Comparison of ENCODE assay signal across 1 cellular context in the genomic region with DNA sequence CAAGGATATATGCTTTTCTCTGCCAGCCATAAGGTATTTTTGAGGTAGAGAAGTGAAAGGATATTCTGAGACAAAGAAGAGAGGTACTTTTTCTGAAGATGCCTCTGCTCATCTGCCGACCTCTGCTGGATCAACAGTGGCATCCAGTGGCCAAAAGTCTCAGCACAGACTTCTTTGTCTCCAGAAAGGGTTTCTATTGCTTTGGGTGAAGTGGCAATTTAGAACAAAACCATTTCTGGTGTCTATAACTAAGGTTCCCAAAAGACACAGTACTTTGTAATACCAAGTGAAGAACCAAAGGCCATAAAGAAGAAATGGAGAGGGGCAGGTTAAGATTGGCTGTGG.
TF ChIP-seq lines count a peak whose summit lies in the region.

No MANE protein-coding gene starts in this region.

TF ChIP-seq in WTC11, 78 proteins besides CTCF, POLR2A, EP300 and RAD21 (continued from another document):
- TF ChIP-seq, protein P1, sequence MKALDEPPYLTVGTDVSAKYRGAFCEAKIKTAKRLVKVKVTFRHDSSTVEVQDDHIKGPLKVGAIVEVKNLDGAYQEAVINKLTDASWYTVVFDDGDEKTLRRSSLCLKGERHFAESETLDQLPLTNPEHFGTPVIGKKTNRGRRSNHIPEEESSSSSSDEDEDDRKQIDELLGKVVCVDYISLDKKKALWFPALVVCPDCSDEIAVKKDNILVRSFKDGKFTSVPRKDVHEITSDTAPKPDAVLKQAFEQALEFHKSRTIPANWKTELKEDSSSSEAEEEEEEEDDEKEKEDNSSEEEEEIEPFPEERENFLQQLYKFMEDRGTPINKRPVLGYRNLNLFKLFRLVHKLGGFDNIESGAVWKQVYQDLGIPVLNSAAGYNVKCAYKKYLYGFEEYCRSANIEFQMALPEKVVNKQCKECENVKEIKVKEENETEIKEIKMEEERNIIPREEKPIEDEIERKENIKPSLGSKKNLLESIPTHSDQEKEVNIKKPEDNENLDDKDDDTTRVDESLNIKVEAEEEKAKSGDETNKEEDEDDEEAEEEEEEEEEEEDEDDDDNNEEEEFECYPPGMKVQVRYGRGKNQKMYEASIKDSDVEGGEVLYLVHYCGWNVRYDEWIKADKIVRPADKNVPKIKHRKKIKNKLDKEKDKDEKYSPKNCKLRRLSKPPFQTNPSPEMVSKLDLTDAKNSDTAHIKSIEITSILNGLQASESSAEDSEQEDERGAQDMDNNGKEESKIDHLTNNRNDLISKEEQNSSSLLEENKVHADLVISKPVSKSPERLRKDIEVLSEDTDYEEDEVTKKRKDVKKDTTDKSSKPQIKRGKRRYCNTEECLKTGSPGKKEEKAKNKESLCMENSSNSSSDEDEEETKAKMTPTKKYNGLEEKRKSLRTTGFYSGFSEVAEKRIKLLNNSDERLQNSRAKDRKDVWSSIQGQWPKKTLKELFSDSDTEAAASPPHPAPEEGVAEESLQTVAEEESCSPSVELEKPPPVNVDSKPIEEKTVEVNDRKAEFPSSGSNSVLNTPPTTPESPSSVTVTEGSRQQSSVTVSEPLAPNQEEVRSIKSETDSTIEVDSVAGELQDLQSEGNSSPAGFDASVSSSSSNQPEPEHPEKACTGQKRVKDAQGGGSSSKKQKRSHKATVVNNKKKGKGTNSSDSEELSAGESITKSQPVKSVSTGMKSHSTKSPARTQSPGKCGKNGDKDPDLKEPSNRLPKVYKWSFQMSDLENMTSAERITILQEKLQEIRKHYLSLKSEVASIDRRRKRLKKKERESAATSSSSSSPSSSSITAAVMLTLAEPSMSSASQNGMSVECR (CRISPR knock-in tag; IDR thresholded peaks at IDR 0.05; ENCODE audit: borderline replicate concordance): no peak
- no peak for TF ChIP-seq IRF2 (CRISPR knock-in tag; IDR thresholded peaks at IDR 0.05; ENCODE audit: borderline replicate concordance, low read depth)
